Comparison of ENCODE assay signal across 20 cellular contexts in genomic region chr13:94586371-94586770, GRCh38. TPM values are rescaled to one million over a fixed set of nuclear protein-coding genes. Genes with fewer than 3 reads are reported as not detected.
DNase-seq lines count a peak whose midpoint lies in the region; ATAC-seq, FAIRE-seq and TF ChIP-seq lines count a peak whose summit lies in the region.
"Had no signal": no experiment of that assay in that cellular context is flagged by ENCODE, and none has a peak within 500 bp of the region (broad histone marks: within the 10 kb centered on the region; RNA-seq: fewer than 3 reads in every experiment).

No MANE protein-coding gene starts in this region.

- no peak for TF ChIP-seq CTCF in D721Med (IDR thresholded peaks at IDR 0.05; ENCODE audit: insufficient read depth, missing control alignments)
- no peak for TF ChIP-seq CTCF in Loucy (conservative IDR thresholded peaks at IDR 0.05; ENCODE audit: low read length)
- no peak for TF ChIP-seq CTCF in astrocyte (IDR thresholded peaks at IDR 0.05; ENCODE audit: insufficient read depth, low read depth, low read length)
- TF ChIP-seq CTCF in uterus (IDR thresholded peaks at IDR 0.05), result no peak

- no peaks in the 10 kb centered on the region for H3K27me3 Mint-ChIP-seq in astrocyte (ENCODE audit: low read depth, unreplicated experiment)
- H3K27me3 Mint-ChIP-seq: CD4-positive, alpha-beta memory T cell had no signal

- H3K79me2 ChIP-seq in Loucy (ENCODE audit: insufficient read depth, low read length) (peaks cover 40% of the 10 kb centered on the region), astrocyte (ENCODE audit: insufficient read depth, low read length) (peaks cover 14% of the 10 kb centered on the region)

- H3F3A ChIP-seq in Loucy (ENCODE audit: low read depth), result no peaks in the 10 kb centered on the region

- no peak overlapping the region for H3K9ac ChIP-seq in Loucy (ENCODE audit: low read depth, low read length, poor library complexity, severe bottlenecking)
- H3K9ac ChIP-seq in astrocyte (ENCODE audit: low read length), result no peak overlapping the region
- H3K9ac ChIP-seq: GM23248 had no signal

- intact Hi-C loops in uterus (cut with DNase I; ENCODE audit: low total_unique reads), result no loop called here

- peak overlapping the region; percentile 16 for H3K4me2 ChIP-seq in Loucy (ENCODE audit: low read depth, low read length, poor library complexity, severe bottlenecking)
- H3K4me2 ChIP-seq in astrocyte (ENCODE audit: low read length), result no peak overlapping the region

- H3K9me3 ChIP-seq in Loucy (ENCODE audit: insufficient read depth, low read depth, low read length) (no peaks in the 10 kb centered on the region), astrocyte (ENCODE audit: insufficient read depth, low read depth, low read length) (no peaks in the 10 kb centered on the region), uterus (no peaks in the 10 kb centered on the region)
- H3K9me3 ChIP-seq: Caco-2 had no signal

- H2AFZ ChIP-seq in Loucy (ENCODE audit: low read length), result no peak overlapping the region
- H2AFZ ChIP-seq in astrocyte (ENCODE audit: low read depth, low read length), result no peak overlapping the region
- H2AFZ ChIP-seq: GM23248 had no signal

- no peak for TF ChIP-seq POLR2A in uterus (IDR thresholded peaks at IDR 0.05)

- H3K27ac ChIP-seq in astrocyte (ENCODE audit: low read depth, low read length), result no peak overlapping the region
- no peak overlapping the region for H3K27ac ChIP-seq in uterus
- H3K27ac ChIP-seq: GM23248 had no signal

- no peaks in the 10 kb centered on the region for H3K4me1 Mint-ChIP-seq in astrocyte (ENCODE audit: low read depth, unreplicated experiment)
- H3K4me1 Mint-ChIP-seq: H9 had no signal

- H3K27me3 ChIP-seq in Loucy (ENCODE audit: insufficient read depth, low read length, poor library complexity, severe bottlenecking), result no peaks in the 10 kb centered on the region
- H3K27me3 ChIP-seq in astrocyte (ENCODE audit: insufficient read depth, low read length), result no peaks in the 10 kb centered on the region
- H3K27me3 ChIP-seq in uterus, result no peaks in the 10 kb centered on the region

- H3K4me3 Mint-ChIP-seq in astrocyte (ENCODE audit: unreplicated experiment), result no peak overlapping the region
- H3K4me3 Mint-ChIP-seq: CD4-positive, alpha-beta memory T cell; H9 had no signal

- peaks cover 10% of the 10 kb centered on the region for H3K4me1 ChIP-seq in Loucy (ENCODE audit: insufficient read depth, low read length, poor library complexity, severe bottlenecking)
- no peaks in the 10 kb centered on the region for H3K4me1 ChIP-seq in astrocyte (ENCODE audit: insufficient read depth, low read length)
- no peaks in the 10 kb centered on the region for H3K4me1 ChIP-seq in uterus
- H3K4me1 ChIP-seq: Caco-2 had no signal

- no peaks in the 10 kb centered on the region for H3K9me2 ChIP-seq in Loucy (replicated peaks; ENCODE audit: low read depth, low read length)

- peaks cover 22% of the 10 kb centered on the region for H3K36me3 Mint-ChIP-seq in astrocyte (ENCODE audit: low read depth, unreplicated experiment)

- H4K20me1 ChIP-seq in Loucy (ENCODE audit: insufficient read depth, low read length, poor library complexity, severe bottlenecking) (peaks cover 19% of the 10 kb centered on the region), astrocyte (ENCODE audit: insufficient read depth, low read length) (no peaks in the 10 kb centered on the region)

- H3K36me3 ChIP-seq in Loucy (ENCODE audit: insufficient read depth, low read length) (peaks cover 34% of the 10 kb centered on the region; the same call in 1 of the 2 replicates), astrocyte (ENCODE audit: insufficient read depth, low read length) (peaks cover 24% of the 10 kb centered on the region), uterus (no peaks in the 10 kb centered on the region)

- peaks cover 2% of the 10 kb centered on the region for H3K9me3 Mint-ChIP-seq in astrocyte (ENCODE audit: unreplicated experiment)
- H3K9me3 Mint-ChIP-seq: CD4-positive, alpha-beta memory T cell had no signal

- ATAC-seq in HG02938 (IDR thresholded peaks at IDR 0.05; ENCODE audit: unreplicated experiment) (no peak), GM18517 (IDR thresholded peaks at IDR 0.05; ENCODE audit: unreplicated experiment) (no peak)
- ATAC-seq: GM12878, HCT116 had no signal

- FAIRE-seq in D721Med (lab: Jason Lieb, UNC) (peak; percentile 82), astrocyte (lab: Jason Lieb, UNC) (peak; percentile 9)
- FAIRE-seq: GM12878, H1 had no signal

- DNase-seq in COLO829 (ENCODE audit: low spot score) (peak; percentile 92), D721Med (ENCODE audit: insufficient read length, low spot score) (no peak), astrocyte (ENCODE audit: low read depth) (no peak), uterus (no peak), hypothalamus (lab: John Stamatoyannopoulos, UW) (no peak)
- DNase-seq: C1 segment of cervical spinal cord; Caco-2; CD4-positive, alpha-beta memory T cell; DMS 273 treated with DMSO at 0.1 percent for 48 hours; DMS79; EL; GDM1; GM23248; H9 had no signal

- H3K4me3 ChIP-seq in Loucy (ENCODE audit: low read length, poor library complexity, severe bottlenecking), result no peak overlapping the region
- H3K4me3 ChIP-seq in astrocyte (ENCODE audit: insufficient read depth, low read depth, low read length), result no peak overlapping the region
- no peak overlapping the region for H3K4me3 ChIP-seq in uterus
- H3K4me3 ChIP-seq: GM12878, GM23248 had no signal

- H3K27ac Mint-ChIP-seq in astrocyte (ENCODE audit: unreplicated experiment), result no peak overlapping the region
- H3K27ac Mint-ChIP-seq: CD4-positive, alpha-beta memory T cell; H9 had no signal

RNA-seq across cellular contexts. Expression of gene TGDS, which starts 9.6 kb away (rescaled TPM):
- total RNA-seq in astrocyte, result 11.5 and 11.7 TPM in 2 replicates
- 10 to 100 TPM; 10.2 to 29.7 (median 14.7) TPM for total RNA-seq in uterus

RNA-seq across cellular contexts. Expression of gene GPR180, which starts 15.3 kb away (rescaled TPM):
- total RNA-seq in astrocyte (10.0 and 10.5 TPM in 2 replicates), uterus (10 to 100 TPM in 1 of 4 donors, 1 to 10 TPM in 3; 3.6 to 24.9 (median 7.7) TPM)
